In the genomic region with DNA sequence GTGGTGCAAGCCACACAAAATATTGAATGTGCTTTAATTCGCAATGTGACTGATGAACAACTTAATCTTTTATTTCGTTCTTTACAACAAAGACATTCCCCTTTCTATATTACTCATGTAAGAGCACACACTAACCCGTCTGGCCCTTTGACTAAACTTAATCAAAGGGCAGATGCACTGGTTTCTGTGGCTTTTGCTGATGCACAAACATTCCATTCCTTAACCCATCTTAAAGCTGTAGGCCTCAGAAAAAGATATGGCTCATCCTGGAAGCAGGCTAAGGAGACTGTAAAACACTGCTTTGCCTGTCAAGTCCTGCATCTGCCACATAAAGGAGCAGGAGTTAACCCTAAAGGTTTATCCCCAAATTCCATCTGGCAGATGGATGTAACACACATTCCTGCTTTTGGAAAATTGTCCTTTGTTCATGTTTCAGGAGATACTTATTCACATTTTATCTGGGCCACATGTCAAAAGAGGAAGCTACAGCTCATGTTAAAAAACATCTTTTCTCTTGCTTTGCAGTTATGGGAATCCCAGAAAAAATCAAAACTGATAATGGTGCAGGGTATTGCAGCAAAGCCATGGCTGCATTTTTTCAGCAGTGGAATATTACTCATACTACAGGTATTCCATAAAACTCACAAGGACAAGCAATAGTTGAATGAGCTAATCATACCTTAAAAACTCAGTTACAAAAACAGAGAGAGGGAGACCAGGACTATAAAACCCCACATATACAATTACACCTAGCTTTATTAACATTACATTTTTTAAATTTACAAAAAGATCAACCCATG, we compare ENCODE assay signal across 18 cellular contexts.
DNase-seq lines count a peak whose midpoint lies in the region; ATAC-seq, FAIRE-seq and TF ChIP-seq lines count a peak whose summit lies in the region.
"Had no signal": no experiment of that assay in that cellular context is flagged by ENCODE, and none has a peak within 500 bp of the region (broad histone marks: within the 10 kb centered on the region; RNA-seq: fewer than 3 reads in every experiment).

No MANE protein-coding gene starts in this region.

- H3K9me3 Mint-ChIP-seq in stimulated activated naive CD8-positive, alpha-beta T cell treated with anti-CD3 and anti-CD28 coated beads, Interleukin-15, amount 100 ng/mL, for 72 hours, result peaks cover 17 to 49% of the 10 kb centered on the region in 2 donors
- H3K9me3 Mint-ChIP-seq in activated CD8-positive, alpha-beta memory T cell treated with anti-CD3 and anti-CD28 coated beads, Interleukin-2, amount 10 ng/mL, durations not matched to agents 7 days and 5 days (ENCODE audit: low read depth), result peaks cover 5% of the 10 kb centered on the region

- no peak for FAIRE-seq in frontal cortex (lab: Jason Lieb, UNC)

- H3K36me3 Mint-ChIP-seq in activated CD8-positive, alpha-beta memory T cell treated with anti-CD3 and anti-CD28 coated beads, Interleukin-2, amount 10 ng/mL, durations not matched to agents 7 days and 5 days, result no peaks in the 10 kb centered on the region

- no peaks in the 10 kb centered on the region for H3K4me1 Mint-ChIP-seq in stimulated activated naive CD8-positive, alpha-beta T cell treated with anti-CD3 and anti-CD28 coated beads, Interleukin-15, amount 100 ng/mL, for 72 hours
- no peaks in the 10 kb centered on the region for H3K4me1 Mint-ChIP-seq in activated CD8-positive, alpha-beta memory T cell treated with anti-CD3 and anti-CD28 coated beads, Interleukin-2, amount 10 ng/mL, durations not matched to agents 7 days and 5 days
- H3K4me1 Mint-ChIP-seq: activated CD4-positive, alpha-beta memory T cell treated with anti-CD3 and anti-CD28 coated beads, Interleukin-2, amount 10 ng/mL, durations not matched to agents 7 days and 5 days had no signal

- CTCF ChIA-PET in activated CD8-positive, alpha-beta memory T cell treated with anti-CD3 and anti-CD28 coated beads, Interleukin-2, amount 10 ng/mL, durations not matched to agents 7 days and 5 days (lab: Charles Lee), result no interaction called here

- H3K27me3 Mint-ChIP-seq in stimulated activated naive CD8-positive, alpha-beta T cell treated with anti-CD3 and anti-CD28 coated beads, Interleukin-15, amount 100 ng/mL, for 72 hours, result peaks cover 8% of the 10 kb centered on the region
- H3K27me3 Mint-ChIP-seq in activated CD8-positive, alpha-beta memory T cell treated with anti-CD3 and anti-CD28 coated beads, Interleukin-2, amount 10 ng/mL, durations not matched to agents 7 days and 5 days, result no peaks in the 10 kb centered on the region
- H3K27me3 Mint-ChIP-seq: activated CD4-positive, alpha-beta memory T cell treated with anti-CD3 and anti-CD28 coated beads, Interleukin-2, amount 10 ng/mL, durations not matched to agents 7 days and 5 days had no signal

- peak; percentile 92 for ATAC-seq in stimulated activated naive CD8-positive, alpha-beta T cell treated with anti-CD3 and anti-CD28 coated beads, Interleukin-15, amount 100 ng/mL, for 72 hours
- no peak for ATAC-seq in stimulated activated naive CD8-positive, alpha-beta T cell treated with anti-CD3 and anti-CD28 coated beads, Interleukin-15, Interleukin-2, amounts not matched to agents 100 U/mL and 50 U/mL, for 24 hours
- peak; percentile 66 for ATAC-seq in SK-N-SH treated with all-trans-retinoic acid at 6 μM for 48 hours
- ATAC-seq in activated CD8-positive, alpha-beta memory T cell treated with anti-CD3 and anti-CD28 coated beads, Interleukin-2, amount 10 ng/mL, durations not matched to agents 7 days and 5 days, result no peak
- ATAC-seq: left colon, mucosa of descending colon, right lobe of liver had no signal

- H3K27ac Mint-ChIP-seq in stimulated activated naive CD8-positive, alpha-beta T cell treated with anti-CD3 and anti-CD28 coated beads, Interleukin-15, amount 100 ng/mL, for 72 hours, result peak overlapping the region in 1 of 2 donors; percentile 57
- H3K27ac Mint-ChIP-seq in activated CD8-positive, alpha-beta memory T cell treated with anti-CD3 and anti-CD28 coated beads, Interleukin-2, amount 10 ng/mL, durations not matched to agents 7 days and 5 days, result no peak overlapping the region
- H3K27ac Mint-ChIP-seq: activated CD4-positive, alpha-beta memory T cell treated with anti-CD3 and anti-CD28 coated beads, Interleukin-2, amount 10 ng/mL, durations not matched to agents 7 days and 5 days; activated T-cell treated with anti-CD3 and anti-CD28 coated beads, Interleukin-2, amount 50 U/mL, for 72 hours; CD4-positive, alpha-beta memory T cell had no signal

- DNase-seq in stimulated activated naive CD8-positive, alpha-beta T cell treated with anti-CD3 and anti-CD28 coated beads, Interleukin-15, amount 100 ng/mL, for 72 hours, result peak in 1 of 2 donors; percentile 29
- DNase-seq in stimulated activated naive CD8-positive, alpha-beta T cell treated with anti-CD3 and anti-CD28 coated beads, Interleukin-15, Interleukin-2, amounts not matched to agents 100 U/mL and 50 U/mL, for 24 hours, result no peak
- DNase-seq in foreskin melanocyte (peak; percentile 11), NCI-H1417 (lab: John Stamatoyannopoulos, UW) (no peak), frontal cortex (ENCODE audit: low spot score in 2 of 2) (no peak)
- DNase-seq in activated CD8-positive, alpha-beta memory T cell treated with anti-CD3 and anti-CD28 coated beads, Interleukin-2, amount 10 ng/mL, durations not matched to agents 7 days and 5 days, result no peak
- no peak for DNase-seq in activated CD4-positive, CD25-positive, alpha-beta regulatory T cell treated with anti-CD3 and anti-CD28 coated beads, Interleukin-2, amount 50 U/mL, for 72 hours
- DNase-seq: activated CD4-positive, alpha-beta memory T cell treated with anti-CD3 and anti-CD28 coated beads, Interleukin-2, amount 10 ng/mL, durations not matched to agents 7 days and 5 days; activated T-cell treated with anti-CD3 and anti-CD28 coated beads, Interleukin-2, amount 50 U/mL, for 72 hours; CD4-positive, alpha-beta memory T cell; DND-41; left colon; mucosa of descending colon; NCI-H524 treated with DMSO at 0.1 percent for 48 hours; nucleus accumbens; right lobe of liver; uterus had no signal

- H3K4me3 Mint-ChIP-seq in stimulated activated naive CD8-positive, alpha-beta T cell treated with anti-CD3 and anti-CD28 coated beads, Interleukin-15, amount 100 ng/mL, for 72 hours, result no peak overlapping the region
- H3K4me3 Mint-ChIP-seq in activated CD8-positive, alpha-beta memory T cell treated with anti-CD3 and anti-CD28 coated beads, Interleukin-2, amount 10 ng/mL, durations not matched to agents 7 days and 5 days, result no peak overlapping the region
- H3K4me3 Mint-ChIP-seq: activated CD4-positive, alpha-beta memory T cell treated with anti-CD3 and anti-CD28 coated beads, Interleukin-2, amount 10 ng/mL, durations not matched to agents 7 days and 5 days; activated T-cell treated with anti-CD3 and anti-CD28 coated beads, Interleukin-2, amount 50 U/mL, for 72 hours; CD4-positive, alpha-beta memory T cell had no signal

TF ChIP-seq in SK-N-SH treated with all-trans-retinoic acid at 6 μM for 48 hours, 23 proteins besides CTCF, POLR2A, EP300 and RAD21:
- TF ChIP-seq ZFP30 (CRISPR knock-in tag; IDR thresholded peaks at IDR 0.05), result no peak
- TF ChIP-seq ISL1 (CRISPR knock-in tag; IDR thresholded peaks at IDR 0.05), result 0 out of 2 replicates have a peak, but pooled peaks have one; percentile 10
- no peak for TF ChIP-seq GLIS3 (CRISPR knock-in tag; IDR thresholded peaks at IDR 0.05)
TF ChIP-seq in SK-N-SH treated with all-trans-retinoic acid at 6 μM for 48 hours: peak in this region for 1.

Comparison
In these comparisons a context has a peak if more than half of its experiments do, and no peak if none do; other contexts are left out.
1. ATAC-seq: peak in stimulated activated naive CD8-positive, alpha-beta T cell treated with anti-CD3 and anti-CD28 coated beads, Interleukin-15, amount 100 ng/mL, for 72 hours (single experiment) and SK-N-SH treated with all-trans-retinoic acid at 6 μM for 48 hours (single experiment); none in stimulated activated naive CD8-positive, alpha-beta T cell treated with anti-CD3 and anti-CD28 coated beads, Interleukin-15, Interleukin-2, amounts not matched to agents 100 U/mL and 50 U/mL, for 24 hours (single experiment) and activated CD8-positive, alpha-beta memory T cell treated with anti-CD3 and anti-CD28 coated beads, Interleukin-2, amount 10 ng/mL, durations not matched to agents 7 days and 5 days (single experiment).